ENCODE assay signal across 1 cellular context in the genomic region with DNA sequence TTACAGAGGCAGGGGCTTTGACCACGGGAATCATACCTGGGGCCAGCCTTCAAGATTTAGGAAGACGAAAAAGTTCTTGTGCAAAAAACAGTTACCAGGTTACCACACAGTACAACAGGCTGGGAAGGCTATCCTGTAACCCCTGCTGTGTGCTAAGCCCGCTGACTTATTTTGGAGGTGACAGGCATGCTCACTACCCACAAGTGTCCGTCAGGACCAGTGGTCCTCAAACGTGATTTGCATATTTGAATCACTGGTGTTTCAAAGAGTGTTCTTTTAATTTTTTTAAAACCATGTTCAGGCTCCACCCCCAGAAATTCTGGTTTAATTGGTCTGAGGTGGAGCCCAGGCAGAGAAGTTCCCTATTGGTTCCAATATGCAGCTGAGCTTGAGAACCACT.
TF ChIP-seq lines count a peak whose summit lies in the region.

No MANE protein-coding gene starts in this region.

TF ChIP-seq in IMR-90, 13 proteins besides CTCF, POLR2A, EP300 and RAD21 (continued from another document):
- TF ChIP-seq, protein P1, sequence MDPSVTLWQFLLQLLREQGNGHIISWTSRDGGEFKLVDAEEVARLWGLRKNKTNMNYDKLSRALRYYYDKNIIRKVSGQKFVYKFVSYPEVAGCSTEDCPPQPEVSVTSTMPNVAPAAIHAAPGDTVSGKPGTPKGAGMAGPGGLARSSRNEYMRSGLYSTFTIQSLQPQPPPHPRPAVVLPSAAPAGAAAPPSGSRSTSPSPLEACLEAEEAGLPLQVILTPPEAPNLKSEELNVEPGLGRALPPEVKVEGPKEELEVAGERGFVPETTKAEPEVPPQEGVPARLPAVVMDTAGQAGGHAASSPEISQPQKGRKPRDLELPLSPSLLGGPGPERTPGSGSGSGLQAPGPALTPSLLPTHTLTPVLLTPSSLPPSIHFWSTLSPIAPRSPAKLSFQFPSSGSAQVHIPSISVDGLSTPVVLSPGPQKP (IDR thresholded peaks at IDR 0.05; ENCODE audit: borderline replicate concordance, low read depth, low read length): no peak
- TF ChIP-seq CHD1 (IDR thresholded peaks at IDR 0.05; ENCODE audit: low read depth, low read length): no peak
